ENCODE assay signal across 21 cellular contexts in the genomic region with DNA sequence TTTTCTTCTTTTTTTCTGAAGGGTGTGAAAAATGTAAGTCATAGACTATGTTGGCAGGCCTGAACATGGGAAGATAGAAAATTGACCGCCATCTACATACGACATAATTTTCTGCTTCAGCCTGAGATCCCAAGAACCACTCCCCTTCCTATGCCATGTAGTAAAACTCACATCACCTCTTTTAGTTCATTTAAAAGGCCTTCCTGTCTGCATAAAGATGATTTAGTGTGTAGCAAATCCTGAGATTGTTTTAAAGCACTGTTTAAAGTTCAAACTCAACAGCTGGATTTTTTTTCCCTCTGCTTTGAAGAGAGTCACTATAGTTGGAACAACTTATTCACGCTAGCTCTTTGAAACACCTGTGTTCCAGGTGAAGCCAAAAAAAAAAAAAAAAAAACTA.
DNase-seq lines count a peak whose midpoint lies in the region; ATAC-seq, FAIRE-seq and TF ChIP-seq lines count a peak whose summit lies in the region.
"Had no signal": no experiment of that assay in that cellular context is flagged by ENCODE, and none has a peak within 500 bp of the region (broad histone marks: within the 10 kb centered on the region; RNA-seq: fewer than 3 reads in every experiment).

No MANE protein-coding gene starts in this region.

- no peak for ATAC-seq in A549
- ATAC-seq in left colon, result peak; percentile 95
- peak; percentile 59 for ATAC-seq in mucosa of descending colon
- no peak for ATAC-seq in HG03025 (IDR thresholded peaks at IDR 0.05; ENCODE audit: low FRiP score, unreplicated experiment)
- ATAC-seq: GM12878, K562 had no signal

- WGBS in A549 (ENCODE audit: missing lambda C conversion rate), result 96% methylated on average over 3 of the region's 3 CpGs

- no peak for TF ChIP-seq EP300 in A549 (IDR thresholded peaks at IDR 0.05)

- no peak for TF ChIP-seq RAD21 in A549 (conservative IDR thresholded peaks at IDR 0.05 in 1 of 2, IDR thresholded peaks at IDR 0.05 in 1 of 2)

- no peak overlapping the region for H3K4me2 ChIP-seq in A549

- no peaks in the 10 kb centered on the region; a peak in 2 of 3 replicates for H3K36me3 ChIP-seq in HEK293 (ENCODE audit: control insufficient read depth in 2 of 2, insufficient read depth in 1 of 2, low read length in 2 of 2)
- no peaks in the 10 kb centered on the region for H3K36me3 ChIP-seq in mucosa of descending colon (ENCODE audit: low read depth)
- H3K36me3 ChIP-seq: HAP-1 had no signal

- intact Hi-C loops in left colon (cut with DNase I, micrococcal nuclease), result no loop called here
- intact Hi-C loops in mucosa of descending colon (cut with DNase I, micrococcal nuclease), result no loop called here

- no peaks in the 10 kb centered on the region for H3K9me3 ChIP-seq in A549
- H3K9me3 ChIP-seq in HEK293 (ENCODE audit: control insufficient read depth, insufficient read depth, low read depth, low read length), result no peaks in the 10 kb centered on the region
- no peaks in the 10 kb centered on the region for H3K9me3 ChIP-seq in mucosa of descending colon
- H3K9me3 ChIP-seq: Caco-2, HAP-1 had no signal

- FAIRE-seq in A549 (lab: Jason Lieb, UNC), result peak; percentile 13
- FAIRE-seq: GM12878, H1, HTR-8/SVneo, K562 had no signal

- no peak overlapping the region for H3K27ac ChIP-seq in A549
- H3K27ac ChIP-seq in HEK293 (ENCODE audit: extremely low read depth, low read depth, low read length), result no peak overlapping the region
- H3K27ac ChIP-seq: C4-2B had no signal

- POLR2A ChIA-PET in A549 (lab: Yijun Ruan, JAX) (no interaction called here), HEK293 (lab: Yijun Ruan, JAX) (interaction anchor here (0.6 to 0.7 kb wide), 3 partner anchors 435 to 1150 kb away, joined by 3 to 4 read pairs (median 3); partner anchors contain the start of gene NUFIP2)

- no peak for TF ChIP-seq POLR2A in A549 (IDR thresholded peaks at IDR 0.05; ENCODE audit: low read length)

- peaks cover 4% of the 10 kb centered on the region; the same call in 1 of the 3 replicates for H3K4me1 ChIP-seq in A549
- H3K4me1 ChIP-seq in HEK293 (ENCODE audit: control insufficient read depth, insufficient read depth, low read length), result peaks cover 7% of the 10 kb centered on the region; the same call in 1 of the 2 replicates
- no peaks in the 10 kb centered on the region for H3K4me1 ChIP-seq in mucosa of descending colon (ENCODE audit: low read depth)
- H3K4me1 ChIP-seq: Caco-2 had no signal

- DNase-seq in A549 (ENCODE audit: low read depth in 1 of 2, low spot score in 1 of 2), result no peak
- DNase-seq in left colon, result no peak
- no peak for DNase-seq in mucosa of descending colon
- DNase-seq in stimulated activated CD4-positive, alpha-beta T cell treated with anti-CD3 and anti-CD28 coated beads, Interleukin-15, amount 100 ng/mL, for 24 hours, result no peak
- DNase-seq: ACHN; AML-193; Caco-2; CD4-positive, alpha-beta T cell; DMS153; DND-41; EL; HFFc6; IMR-90 had no signal

- CTCF ChIA-PET in A549 (lab: Yijun Ruan, JAX) (no interaction called here), HEK293 (lab: Yijun Ruan, JAX) (interaction anchor here (0.6 kb wide), 1 partner anchor 38 kb away, joined by 3 read pairs; no protein-coding TSS in a partner anchor)

- TF ChIP-seq CTCF in A549 (IDR thresholded peaks at IDR 0.05), result no peak
- TF ChIP-seq CTCF in HEK293 (tag by site-specific recombination; IDR thresholded peaks at IDR 0.05), result no peak
- no peak for TF ChIP-seq CTCF in mucosa of descending colon (IDR thresholded peaks at IDR 0.05)

- H3K4me3 ChIP-seq in A549 (no peak overlapping the region), HEK293 (ENCODE audit: low read depth, low read length) (no peak overlapping the region), mucosa of descending colon (no peak overlapping the region)
- H3K4me3 ChIP-seq: GM12878, HAP-1, K562 had no signal

TF ChIP-seq in A549, 52 proteins besides CTCF, POLR2A, EP300 and RAD21 (continues in another document):
- TF ChIP-seq, protein P1, sequence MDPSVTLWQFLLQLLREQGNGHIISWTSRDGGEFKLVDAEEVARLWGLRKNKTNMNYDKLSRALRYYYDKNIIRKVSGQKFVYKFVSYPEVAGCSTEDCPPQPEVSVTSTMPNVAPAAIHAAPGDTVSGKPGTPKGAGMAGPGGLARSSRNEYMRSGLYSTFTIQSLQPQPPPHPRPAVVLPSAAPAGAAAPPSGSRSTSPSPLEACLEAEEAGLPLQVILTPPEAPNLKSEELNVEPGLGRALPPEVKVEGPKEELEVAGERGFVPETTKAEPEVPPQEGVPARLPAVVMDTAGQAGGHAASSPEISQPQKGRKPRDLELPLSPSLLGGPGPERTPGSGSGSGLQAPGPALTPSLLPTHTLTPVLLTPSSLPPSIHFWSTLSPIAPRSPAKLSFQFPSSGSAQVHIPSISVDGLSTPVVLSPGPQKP (IDR thresholded peaks at IDR 0.05; ENCODE audit: low read depth, low read length), result no peak
- TF ChIP-seq HMGXB4 (CRISPR knock-in tag; IDR thresholded peaks at IDR 0.05; ENCODE audit: borderline replicate concordance) (no peak), ZSCAN20 (CRISPR knock-in tag; IDR thresholded peaks at IDR 0.05) (no peak), BHLHE40 (IDR thresholded peaks at IDR 0.05; ENCODE audit: low read depth, low read length) (no peak), MAFK (IDR thresholded peaks at IDR 0.05; ENCODE audit: partially characterized antibody) (no peak), RCOR1 (IDR thresholded peaks at IDR 0.05; ENCODE audit: low read depth, low read length) (no peak), BCL3 (IDR thresholded peaks at IDR 0.05) (no peak)

TF ChIP-seq in HEK293, 187 proteins besides CTCF, POLR2A, EP300 and RAD21:
- TF ChIP-seq ZNF473 (tag by site-specific recombination; IDR thresholded peaks at IDR 0.05) (no peak), PRDM6 (tag by site-specific recombination; IDR thresholded peaks at IDR 0.05) (peak; percentile 51; the same call in 1 of the 2 replicates)

Comparison
In these comparisons a context has a peak if more than half of its experiments do, and no peak if none do; other contexts are left out.
1. ATAC-seq: peak in left colon (single experiment) and mucosa of descending colon (single experiment); none in A549 (0 of 2) and HG03025 (single experiment).